In genomic region chr4:156998500-156999174, GRCh38 we compare ENCODE assay signal across 1 cellular context.
TF ChIP-seq lines count a peak whose summit lies in the region.

No MANE protein-coding gene starts in this region.

TF ChIP-seq in H1, 55 proteins besides CTCF, POLR2A, EP300 and RAD21:
- TF ChIP-seq JUN (IDR thresholded peaks at IDR 0.05; ENCODE audit: low read depth, low read length), result no peak
- TF ChIP-seq POU5F1 (IDR thresholded peaks at IDR 0.05; ENCODE audit: low read depth, low read length), result no peak
- no peak for TF ChIP-seq NRF1 (IDR thresholded peaks at IDR 0.05; ENCODE audit: low read depth, low read length)
- no peak for TF ChIP-seq CBX8 (IDR thresholded peaks at IDR 0.05; ENCODE audit: borderline replicate concordance, low read depth, low read length)
- no peak for TF ChIP-seq TAF1 (IDR thresholded peaks at IDR 0.05; ENCODE audit: low read depth, low read length)
- TF ChIP-seq, protein P1, sequence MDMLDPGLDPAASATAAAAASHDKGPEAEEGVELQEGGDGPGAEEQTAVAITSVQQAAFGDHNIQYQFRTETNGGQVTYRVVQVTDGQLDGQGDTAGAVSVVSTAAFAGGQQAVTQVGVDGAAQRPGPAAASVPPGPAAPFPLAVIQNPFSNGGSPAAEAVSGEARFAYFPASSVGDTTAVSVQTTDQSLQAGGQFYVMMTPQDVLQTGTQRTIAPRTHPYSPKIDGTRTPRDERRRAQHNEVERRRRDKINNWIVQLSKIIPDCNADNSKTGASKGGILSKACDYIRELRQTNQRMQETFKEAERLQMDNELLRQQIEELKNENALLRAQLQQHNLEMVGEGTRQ (IDR thresholded peaks at IDR 0.05; ENCODE audit: low read length), result no peak
- no peak for TF ChIP-seq SP2 (IDR thresholded peaks at IDR 0.05; ENCODE audit: low read length)
- no peak for TF ChIP-seq SP1 (IDR thresholded peaks at IDR 0.05; ENCODE audit: low read depth, low read length)
- no peak for TF ChIP-seq BCL11A (IDR thresholded peaks at IDR 0.05; ENCODE audit: low read depth in 2 of 2, low read length in 2 of 2)
- TF ChIP-seq TBP (IDR thresholded peaks at IDR 0.05; ENCODE audit: low read depth, low read length), result no peak
- no peak for TF ChIP-seq CHD7 (IDR thresholded peaks at IDR 0.05; ENCODE audit: insufficient replicate concordance, low read length)
- TF ChIP-seq SP4 (IDR thresholded peaks at IDR 0.05; ENCODE audit: low read length), result no peak
- no peak for TF ChIP-seq EGR1 (IDR thresholded peaks at IDR 0.05; ENCODE audit: borderline replicate concordance, low read depth, low read length)
- TF ChIP-seq SIN3A (conservative IDR thresholded peaks at IDR 0.05 in 1 of 2, IDR thresholded peaks at IDR 0.05 in 1 of 2; ENCODE audit: low read depth in 1 of 2, low read length in 2 of 2), result no peak
- no peak for TF ChIP-seq HDAC2 (IDR thresholded peaks at IDR 0.05; ENCODE audit: borderline replicate concordance in 1 of 2, low read depth in 2 of 2, low read length in 2 of 2)
